Comparison of ENCODE assay signal across 1 cellular context in genomic region chr10:13276749-13277394, GRCh38.
TF ChIP-seq lines count a peak whose summit lies in the region.

No MANE protein-coding gene starts in this region.

TF ChIP-seq in GM23338, 12 proteins besides CTCF, POLR2A, EP300 and RAD21 (continued from another document):
- TF ChIP-seq ZNF462 (CRISPR knock-in tag; IDR thresholded peaks at IDR 0.05) (no peak), ZNF331 (CRISPR knock-in tag; IDR thresholded peaks at IDR 0.05; ENCODE audit: low read depth) (no peak), STAT1 (IDR thresholded peaks at IDR 0.05; ENCODE audit: unreplicated experiment) (no peak), CREB1 (CRISPR knock-in tag; IDR thresholded peaks at IDR 0.05; ENCODE audit: low read depth) (no peak), ETS1 (IDR thresholded peaks at IDR 0.05) (no peak), EZH2 (IDR thresholded peaks at IDR 0.05; ENCODE audit: low read depth, unreplicated experiment) (no peak), REST (IDR thresholded peaks at IDR 0.05; ENCODE audit: unreplicated experiment) (no peak), ZNF114 (CRISPR knock-in tag; IDR thresholded peaks at IDR 0.05) (no peak)
TF ChIP-seq in GM23338: peak in this region for 0.
